21 cellular contexts compared by ENCODE assay signal in the genomic region with DNA sequence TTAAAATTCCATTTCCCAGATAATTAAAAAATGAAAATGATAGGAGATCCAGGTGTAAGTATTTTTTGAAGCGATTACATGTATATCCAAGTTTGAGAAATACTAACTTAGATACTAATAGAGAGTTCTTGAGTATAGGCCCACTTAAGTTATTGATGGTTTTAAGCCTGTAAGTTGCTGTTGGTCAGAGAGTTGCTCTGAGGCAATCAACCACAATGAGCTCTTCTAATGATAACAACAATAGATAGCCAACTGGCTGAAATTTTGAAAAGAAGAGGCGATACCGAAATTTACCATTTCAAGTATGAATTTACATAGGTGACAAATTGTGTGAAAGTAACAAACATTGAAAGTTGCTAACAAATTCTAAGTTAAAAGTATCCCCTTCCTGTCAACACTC.
DNase-seq lines count a peak whose midpoint lies in the region; ATAC-seq, FAIRE-seq and TF ChIP-seq lines count a peak whose summit lies in the region.
"Had no signal": no experiment of that assay in that cellular context is flagged by ENCODE, and none has a peak within 500 bp of the region (broad histone marks: within the 10 kb centered on the region; RNA-seq: fewer than 3 reads in every experiment).

No MANE protein-coding gene starts in this region.

- no peak overlapping the region for H3K4me2 ChIP-seq in GM12878 (ENCODE audit: control insufficient read depth, insufficient read depth)
- H3K4me2 ChIP-seq: A549; BLaER1 treated with 17β-estradiol and CSF1 and Interleukin-3, amounts not matched to agents 10 nM and 100 nM had no signal

- H3K36me3 ChIP-seq in KOPT-K1 (ENCODE audit: insufficient read depth, low read length) = no peaks in the 10 kb centered on the region
- H3K36me3 ChIP-seq in GM12878 (ENCODE audit: control insufficient read depth in 2 of 2, insufficient read depth in 2 of 2, low read length in 1 of 2) = no peaks in the 10 kb centered on the region
- H3K36me3 ChIP-seq: BLaER1 treated with 17β-estradiol and CSF1 and Interleukin-3, amounts not matched to agents 10 nM and 100 nM had no signal

- H3K9me3 Mint-ChIP-seq in type B pancreatic cell = no peaks in the 10 kb centered on the region
- H3K9me3 Mint-ChIP-seq: CD4-positive, alpha-beta T cell; CD8-positive, alpha-beta T cell had no signal

- in situ Hi-C loops in GM12878 (cut with MboI) = no loop called here

- POLR2A ChIA-PET in GM12878 (lab: Charles Lee) = interaction anchor here (1.0 kb wide), 1 partner anchor 18 kb away, joined by 4 read pairs; no protein-coding TSS in a partner anchor

- FAIRE-seq in GM12878 (lab: Jason Lieb, UNC) = no peak
- FAIRE-seq: A549, G401.6, GM12891, GM19239 had no signal

- no peak overlapping the region for H3K27ac Mint-ChIP-seq in type B pancreatic cell
- H3K27ac Mint-ChIP-seq: B cell; CD4-positive, alpha-beta T cell; CD8-positive, alpha-beta T cell had no signal

- H3K4me1 Mint-ChIP-seq in type B pancreatic cell (ENCODE audit: unreplicated experiment) = no peaks in the 10 kb centered on the region
- H3K4me1 Mint-ChIP-seq: B cell had no signal

- TF ChIP-seq CTCF in GM12878 (IDR thresholded peaks at IDR 0.05 in 2 of 3, conservative IDR thresholded peaks at IDR 0.05 in 1 of 3; ENCODE audit: control insufficient read depth in 2 of 3, extremely low read depth in 1 of 3, insufficient read depth in 1 of 3, low read depth in 3 of 3, low read length in 3 of 3) (no peak), type B pancreatic cell (conservative IDR thresholded peaks at IDR 0.05) (no peak)

- 73% methylated on average over 3 of the region's 3 CpGs for WGBS in GM12878 (ENCODE audit: insufficient coverage, insufficient replicate concordance, low lambda C conversion rate, missing lambda C conversion rate)

- peaks cover 8% of the 10 kb centered on the region for H3K9me3 ChIP-seq in KOPT-K1 (ENCODE audit: insufficient read depth, low read length, poor library complexity, severe bottlenecking)
- no peaks in the 10 kb centered on the region for H3K9me3 ChIP-seq in GM12878 (replicated peaks; ENCODE audit: control insufficient read depth, insufficient read depth, low read length)
- H3K9me3 ChIP-seq: A549; BLaER1 treated with 17β-estradiol and CSF1 and Interleukin-3, amounts not matched to agents 10 nM and 100 nM; Caco-2 had no signal

- no peaks in the 10 kb centered on the region for H3K79me2 ChIP-seq in GM12878 (ENCODE audit: control insufficient read depth, insufficient read depth, low read length)

- RAD21 ChIA-PET in GM12878 (lab: Charles Lee; ENCODE audit: unreplicated experiment) = no interaction called here

- H4K20me1 ChIP-seq in GM12878 (ENCODE audit: control insufficient read depth, insufficient read depth) = no peaks in the 10 kb centered on the region
- H4K20me1 ChIP-seq: BLaER1 treated with 17β-estradiol and CSF1 and Interleukin-3, amounts not matched to agents 10 nM and 100 nM had no signal

- H3K36me3 Mint-ChIP-seq in type B pancreatic cell = no peaks in the 10 kb centered on the region
- H3K36me3 Mint-ChIP-seq: CD8-positive, alpha-beta T cell had no signal

- H3K4me3 ChIP-seq in GM12878 = no peak overlapping the region
- H3K4me3 ChIP-seq: A549; BLaER1 treated with 17β-estradiol and CSF1 and Interleukin-3, amounts not matched to agents 10 nM and 100 nM had no signal

- no peak for TF ChIP-seq POLR2A in GM12878 (IDR thresholded peaks at IDR 0.05; ENCODE audit: low read depth, low read length)

- no peak overlapping the region for H3K4me3 Mint-ChIP-seq in type B pancreatic cell
- H3K4me3 Mint-ChIP-seq: B cell; CD4-positive, alpha-beta T cell; CD8-positive, alpha-beta T cell had no signal

- BruUV-seq in GM12878 (replicated peaks; lab: Mats Ljungman, UMichigan) = no TSS peak

- TF ChIP-seq RAD21 in GM12878 (IDR thresholded peaks at IDR 0.05; ENCODE audit: insufficient read depth, low read depth, low read length) = no peak

- TF ChIP-seq EP300 in GM12878 (IDR thresholded peaks at IDR 0.05; ENCODE audit: borderline replicate concordance in 1 of 2, control insufficient read depth in 1 of 2, low read depth in 2 of 2, low read length in 2 of 2) = no peak

- H3K4me1 ChIP-seq in GM12878 (ENCODE audit: control insufficient read depth, insufficient read depth, low read length) = no peaks in the 10 kb centered on the region
- H3K4me1 ChIP-seq: A549; BLaER1 treated with 17β-estradiol and CSF1 and Interleukin-3, amounts not matched to agents 10 nM and 100 nM had no signal

- ATAC-seq in GM12878 (peak; percentile 65), HG03442 (IDR thresholded peaks at IDR 0.05; ENCODE audit: unreplicated experiment) (no peak)
- ATAC-seq: A549; CD8-positive, alpha-beta T cell had no signal

- no peak overlapping the region for H2AFZ ChIP-seq in GM12878 (ENCODE audit: control insufficient read depth, low read depth, low read length)

- no peaks in the 10 kb centered on the region for H3K27me3 ChIP-seq in GM12878 (replicated peaks in 1 of 2; ENCODE audit: control insufficient read depth in 2 of 2, insufficient read depth in 2 of 2, low read length in 1 of 2)
- H3K27me3 ChIP-seq: BLaER1 treated with 17β-estradiol and CSF1 and Interleukin-3, amounts not matched to agents 10 nM and 100 nM had no signal

- no peaks in the 10 kb centered on the region for H3K27me3 Mint-ChIP-seq in type B pancreatic cell
- H3K27me3 Mint-ChIP-seq: B cell; CD4-positive, alpha-beta T cell had no signal

- intact Hi-C loops in GM12878 (cut with micrococcal nuclease; ENCODE audit: unreplicated experiment) = no loop called here

- peak; percentile 13 for DNase-seq in NCI-H82 treated with DMSO at 0.1 percent for 48 hours (lab: John Stamatoyannopoulos, UW; ENCODE audit: unreplicated experiment)
- DNase-seq in NCI-H82 (lab: John Stamatoyannopoulos, UW) = no peak
- DNase-seq in GM12878 (ENCODE audit: low read depth, low spot score) = no peak
- no peak for DNase-seq in type B pancreatic cell (ENCODE audit: extremely low spot score, unreplicated experiment)
- DNase-seq: AML-193; Caco-2; Calu3; CD4-positive, alpha-beta T cell; CD8-positive, alpha-beta T cell; DMS79 treated with DMSO at 0.1 percent for 48 hours; GF-D8 had no signal

- CTCF ChIA-PET in GM12878 (lab: Yijun Ruan, JAX) = interaction anchor here (0.9 to 1.3 kb wide), 2 partner anchors 18 to 81 kb away, joined by 4 to 5 read pairs; no protein-coding TSS in a partner anchor

- H3K27ac ChIP-seq in KOPT-K1 (ENCODE audit: low read depth, low read length, poor library complexity, severe bottlenecking) = peak overlapping the region; percentile 94
- no peak overlapping the region for H3K27ac ChIP-seq in GM12878 (ENCODE audit: control insufficient read depth, insufficient read depth)
- H3K27ac ChIP-seq: 22Rv1; A549; BLaER1 treated with 17β-estradiol and CSF1 and Interleukin-3, amounts not matched to agents 10 nM and 100 nM; C4-2B had no signal

- SMC1A ChIA-PET in GM12878 (lab: Charles Lee; ENCODE audit: uncharacterized antibody, unreplicated experiment) = interaction anchor here (0.7 to 1.5 kb wide), 3 partner anchors 18 to 33 kb away, joined by 3 to 6 read pairs (median 3); no protein-coding TSS in a partner anchor

- no peak overlapping the region for H3K9ac ChIP-seq in GM12878 (ENCODE audit: control insufficient read depth, insufficient read depth, low read length)
- H3K9ac ChIP-seq: BLaER1 treated with 17β-estradiol and CSF1 and Interleukin-3, amounts not matched to agents 10 nM and 100 nM had no signal

TF ChIP-seq in GM12878, 131 proteins besides CTCF, POLR2A, EP300 and RAD21 (continues in another document):
- no peak for TF ChIP-seq HDAC6 (IDR thresholded peaks at IDR 0.05; ENCODE audit: unreplicated experiment)
- TF ChIP-seq, protein P1, sequence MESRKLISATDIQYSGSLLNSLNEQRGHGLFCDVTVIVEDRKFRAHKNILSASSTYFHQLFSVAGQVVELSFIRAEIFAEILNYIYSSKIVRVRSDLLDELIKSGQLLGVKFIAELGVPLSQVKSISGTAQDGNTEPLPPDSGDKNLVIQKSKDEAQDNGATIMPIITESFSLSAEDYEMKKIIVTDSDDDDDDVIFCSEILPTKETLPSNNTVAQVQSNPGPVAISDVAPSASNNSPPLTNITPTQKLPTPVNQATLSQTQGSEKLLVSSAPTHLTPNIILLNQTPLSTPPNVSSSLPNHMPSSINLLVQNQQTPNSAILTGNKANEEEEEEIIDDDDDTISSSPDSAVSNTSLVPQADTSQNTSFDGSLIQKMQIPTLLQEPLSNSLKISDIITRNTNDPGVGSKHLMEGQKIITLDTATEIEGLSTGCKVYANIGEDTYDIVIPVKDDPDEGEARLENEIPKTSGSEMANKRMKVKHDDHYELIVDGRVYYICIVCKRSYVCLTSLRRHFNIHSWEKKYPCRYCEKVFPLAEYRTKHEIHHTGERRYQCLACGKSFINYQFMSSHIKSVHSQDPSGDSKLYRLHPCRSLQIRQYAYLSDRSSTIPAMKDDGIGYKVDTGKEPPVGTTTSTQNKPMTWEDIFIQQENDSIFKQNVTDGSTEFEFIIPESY (IDR thresholded peaks at IDR 0.05) = no peak
- TF ChIP-seq RFX5 (IDR thresholded peaks at IDR 0.05; ENCODE audit: low read depth, low read length) = no peak
- no peak for TF ChIP-seq ZNF207 (IDR thresholded peaks at IDR 0.05; ENCODE audit: borderline replicate concordance)
- no peak for TF ChIP-seq TCF3 (IDR thresholded peaks at IDR 0.05; ENCODE audit: borderline replicate concordance, insufficient read depth, low read depth, low read length)
- TF ChIP-seq STAT1 (conservative IDR thresholded peaks at IDR 0.05) = no peak
- TF ChIP-seq POU2F2 (IDR thresholded peaks at IDR 0.05; ENCODE audit: borderline replicate concordance, low read depth, low read length) = no peak
- no peak for TF ChIP-seq BACH1 (IDR thresholded peaks at IDR 0.05; ENCODE audit: borderline replicate concordance)
- no peak for TF ChIP-seq SIN3A (IDR thresholded peaks at IDR 0.05; ENCODE audit: low read depth, low read length)
- TF ChIP-seq MEF2B (IDR thresholded peaks at IDR 0.05; ENCODE audit: partially characterized antibody, poor library complexity, severe bottlenecking) = no peak
